In the genomic region with DNA sequence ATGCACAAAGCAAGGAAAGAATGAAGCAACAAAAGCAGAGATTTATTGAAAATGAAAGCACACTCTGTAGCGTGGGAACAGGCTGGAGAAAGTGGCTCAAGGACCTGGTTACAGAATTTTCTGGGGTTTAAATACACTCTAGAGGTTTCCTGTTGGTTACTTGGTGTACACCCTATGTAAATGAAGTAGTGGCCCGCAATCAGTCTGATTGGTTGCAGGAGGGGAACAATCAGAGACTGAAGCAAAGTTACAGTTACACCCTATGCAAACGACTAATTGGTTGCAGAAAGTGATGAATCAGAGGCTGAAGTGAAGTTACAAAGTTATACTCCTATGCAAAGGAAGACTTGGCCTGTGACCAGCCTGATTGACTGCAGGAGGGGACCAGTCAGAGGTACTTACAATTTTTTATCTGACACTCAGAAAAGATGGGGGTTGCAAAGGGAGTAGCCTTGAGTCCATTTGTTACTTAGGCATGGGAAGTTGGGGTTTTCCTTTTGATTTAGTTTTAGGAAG, we compare ENCODE assay signal across 8 cellular contexts. TPM values are rescaled to one million over a fixed set of nuclear protein-coding genes. Genes with fewer than 3 reads are reported as not detected.
DNase-seq lines count a peak whose midpoint lies in the region; ATAC-seq lines count a peak whose summit lies in the region.

No MANE protein-coding gene starts in this region.

- in situ Hi-C loops in Caki2 (cut with HindIII; ENCODE audit: low pct_unique_long_range_greater_than_20kb, low sequenced_read_pairs): no loop called here

- H3K36me3 ChIP-seq in KOPT-K1 (ENCODE audit: insufficient read depth, low read length): peaks cover 4% of the 10 kb centered on the region; the same call in 1 of the 2 replicates

- peak overlapping the region; percentile 71 for H3K27ac ChIP-seq in KOPT-K1 (ENCODE audit: low read depth, low read length, poor library complexity, severe bottlenecking)

- peaks cover 8% of the 10 kb centered on the region for H3K9me3 ChIP-seq in KOPT-K1 (ENCODE audit: insufficient read depth, low read length, poor library complexity, severe bottlenecking)

- DNase-seq in Caki2 (ENCODE audit: low read depth): peak; percentile 93
- DNase-seq in activated CD8-positive, alpha-beta memory T cell treated with anti-CD3 and anti-CD28 coated beads for 4 hours (ENCODE audit: low read depth in 2 of 2): peak; percentile 22 to 36
- peak; percentile 42 for DNase-seq in foreskin melanocyte
- peak; percentile 6 to 28 for DNase-seq in stimulated activated CD8-positive, alpha-beta memory T cell treated with anti-CD3 and anti-CD28 coated beads, Interleukin-4, amount 100 ng/mL, for 1 hour (ENCODE audit: low read depth in 2 of 2, low spot score in 1 of 2)
- no peak for DNase-seq in inferior parietal cortex (ENCODE audit: extremely low spot score)
- no peak for DNase-seq in NCI-H187 (lab: John Stamatoyannopoulos, UW)

- peak; percentile 73 for ATAC-seq in GM21526 (IDR thresholded peaks at IDR 0.05; ENCODE audit: low FRiP score, unreplicated experiment)

RNA-seq across cellular contexts. Expression of a gene that starts 3.6 kb away (rescaled TPM):
- 60.8 and 73.2 TPM in 2 replicates for total RNA-seq in Caki2 (2014; rRNA removed; shearing (Covaris generic); ENCODE audit: low replicate concordance)

Comparison
In these comparisons a context has a peak if more than half of its experiments do, and no peak if none do; other contexts are left out.
1. DNase-seq: peak in Caki2 (single experiment), activated CD8-positive, alpha-beta memory T cell treated with anti-CD3 and anti-CD28 coated beads for 4 hours (2 of 2), foreskin melanocyte (single experiment) and stimulated activated CD8-positive, alpha-beta memory T cell treated with anti-CD3 and anti-CD28 coated beads, Interleukin-4, amount 100 ng/mL, for 1 hour (2 of 2); none in inferior parietal cortex (single experiment) and NCI-H187 (0 of 2).